1 cellular context compared by ENCODE assay signal in genomic region chr3:42855547-42856380, GRCh38.
TF ChIP-seq lines count a peak whose summit lies in the region.

No MANE protein-coding gene starts in this region.

TF ChIP-seq in HepG2, 621 proteins besides CTCF, POLR2A, EP300 and RAD21 (continued from another document and continues in another):
- TF ChIP-seq ZBTB2 (CRISPR knock-in tag; IDR thresholded peaks at IDR 0.05; ENCODE audit: low read depth) (no peak; the same call in 1 of the 2 replicates), ZNF850 (CRISPR knock-in tag; conservative IDR thresholded peaks at IDR 0.05) (no peak), ZFP90 (CRISPR knock-in tag; IDR thresholded peaks at IDR 0.05; ENCODE audit: borderline replicate concordance) (0 out of 2 replicates have a peak, but pooled peaks have one; percentile 21), DRAP1 (CRISPR knock-in tag; IDR thresholded peaks at IDR 0.05) (peak; percentile 32), ZSCAN21 (CRISPR knock-in tag; IDR thresholded peaks at IDR 0.05; ENCODE audit: borderline replicate concordance) (no peak), MLLT10 (CRISPR knock-in tag; IDR thresholded peaks at IDR 0.05) (no peak), ZBTB14 (CRISPR knock-in tag; IDR thresholded peaks at IDR 0.05) (0 out of 2 replicates have a peak, but pooled peaks have one; percentile 29), ZBTB40 (IDR thresholded peaks at IDR 0.05) (no peak), ZBTB40 (CRISPR knock-in tag; IDR thresholded peaks at IDR 0.05) (peak; percentile 82; the same call in 1 of the 2 replicates), NCOA1 (CRISPR knock-in tag; IDR thresholded peaks at IDR 0.05) (peak; percentile 96), ZNF574 (CRISPR knock-in tag; IDR thresholded peaks at IDR 0.05) (peak; percentile 45; the same call in 1 of the 2 replicates), ZC3H4 (CRISPR knock-in tag; IDR thresholded peaks at IDR 0.05; ENCODE audit: borderline replicate concordance) (no peak), THAP7 (CRISPR knock-in tag; IDR thresholded peaks at IDR 0.05) (no peak), ZNF331 (CRISPR knock-in tag; IDR thresholded peaks at IDR 0.05) (peak; percentile 37; the same call in 1 of the 2 replicates), THAP9 (CRISPR knock-in tag; IDR thresholded peaks at IDR 0.05; ENCODE audit: borderline replicate concordance) (peak; percentile 55; the same call in 1 of the 2 replicates), HNRNPLL (IDR thresholded peaks at IDR 0.05; ENCODE audit: low read depth, low read length, poor library complexity, severe bottlenecking) (no peak), SOX6 (IDR thresholded peaks at IDR 0.05) (no peak), SOX6 (CRISPR knock-in tag; IDR thresholded peaks at IDR 0.05) (peak; percentile 96), BRD4 (CRISPR knock-in tag; IDR thresholded peaks at IDR 0.05) (peak; percentile 28; the same call in 1 of the 2 replicates), AKAP8 (CRISPR knock-in tag; IDR thresholded peaks at IDR 0.05) (no peak), ZBTB34 (CRISPR knock-in tag; IDR thresholded peaks at IDR 0.05) (peak; percentile 83), CSRNP2 (CRISPR knock-in tag; conservative IDR thresholded peaks at IDR 0.05; ENCODE audit: low read depth) (no peak), ZBTB7B (CRISPR knock-in tag; IDR thresholded peaks at IDR 0.05) (peak; percentile 54), ZNF292 (CRISPR knock-in tag; IDR thresholded peaks at IDR 0.05; ENCODE audit: borderline replicate concordance, low read depth) (peak; percentile 26; the same call in 1 of the 2 replicates), RELA (CRISPR knock-in tag; IDR thresholded peaks at IDR 0.05) (0 out of 2 replicates have a peak, but pooled peaks have one; percentile 26), ZNF788 (CRISPR knock-in tag; IDR thresholded peaks at IDR 0.05; ENCODE audit: borderline replicate concordance) (peak; percentile 76; the same call in 1 of the 2 replicates), ZNF136 (CRISPR knock-in tag; IDR thresholded peaks at IDR 0.05; ENCODE audit: low read depth) (no peak), SETDB1 (CRISPR knock-in tag; IDR thresholded peaks at IDR 0.05; ENCODE audit: borderline replicate concordance) (no peak), YEATS2 (CRISPR knock-in tag; IDR thresholded peaks at IDR 0.05; ENCODE audit: borderline replicate concordance) (peak; percentile 34; the same call in 1 of the 2 replicates), ZNF343 (CRISPR knock-in tag; IDR thresholded peaks at IDR 0.05) (0 out of 2 replicates have a peak, but pooled peaks have one; percentile 46)
